8 cellular contexts compared by ENCODE assay signal in the genomic region with DNA sequence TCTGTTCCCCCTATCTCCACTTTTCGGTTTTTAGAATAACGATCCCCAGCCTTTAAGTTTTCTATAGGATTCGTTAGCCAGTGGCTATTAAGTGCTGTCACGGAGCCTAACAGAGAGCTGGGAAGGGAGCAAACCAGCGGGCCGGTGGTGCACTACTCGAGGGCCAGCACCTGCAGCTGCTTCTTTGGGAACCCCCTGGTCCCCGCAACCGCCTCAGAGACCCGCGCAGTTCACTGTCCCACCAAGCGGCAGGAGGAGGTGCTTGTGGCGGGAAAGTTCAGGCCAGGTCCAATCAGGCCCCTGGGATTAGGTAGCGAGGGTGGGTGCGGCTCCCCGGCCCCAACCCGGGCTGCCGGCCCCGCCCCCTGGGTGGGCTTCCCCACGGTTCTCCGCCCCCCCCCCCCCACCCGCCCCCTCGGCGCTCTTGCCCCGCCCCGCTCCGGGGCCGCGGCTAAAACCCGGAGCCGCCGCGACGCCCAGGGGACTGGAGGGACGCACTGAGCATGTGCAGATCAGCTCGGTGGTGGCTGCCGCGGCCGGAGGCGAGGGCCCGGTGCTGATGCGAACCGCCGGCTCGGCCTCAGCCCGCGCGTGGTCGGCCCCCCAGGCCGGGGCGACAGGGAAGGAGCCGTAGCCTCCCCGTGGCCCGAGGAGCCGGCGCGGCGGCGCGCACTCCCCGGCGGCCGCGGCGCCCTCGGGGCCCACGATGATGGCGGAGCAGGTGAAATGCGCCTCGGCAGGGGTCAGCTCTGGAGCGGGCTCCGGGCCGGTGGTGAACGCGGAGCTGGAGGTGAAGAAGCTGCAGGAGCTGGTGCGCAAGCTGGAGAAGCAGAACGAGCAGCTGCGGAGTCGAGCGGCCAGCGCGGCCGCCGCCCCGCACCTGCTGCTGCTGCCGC. TPM values are rescaled to one million over a fixed set of nuclear protein-coding genes. Genes with fewer than 3 reads are reported as not detected.
DNase-seq lines count a peak whose midpoint lies in the region; ATAC-seq and TF ChIP-seq lines count a peak whose summit lies in the region.

SLAIN1 (plus strand) TSS at position 480 of the 896 bp plus-strand sequence; CDS start at position 707, 227 bp downstream.

- peaks cover 7% of the 10 kb centered on the region for H3K27me3 Mint-ChIP-seq in HFFc6 (ENCODE audit: insufficient read depth)
- peaks cover 4% of the 10 kb centered on the region for H3K27me3 Mint-ChIP-seq in activated naive CD8-positive, alpha-beta T cell treated with anti-CD3 and anti-CD28 coated beads for 36 hours

- H3F3A ChIP-seq in SU-DHL-6 (ENCODE audit: insufficient read depth) = peaks cover 12% of the 10 kb centered on the region; the same call in 1 of the 2 replicates

- H2AFZ ChIP-seq in SU-DHL-6 (ENCODE audit: low read depth, low read length, severe bottlenecking) = peak within 1 kb of the TSS; percentile 98

- ATAC-seq in right cardiac atrium = peak; percentile 97 to 98
- ATAC-seq in psoas muscle = peak; percentile 92 to 96 (median 96)

- WGBS in right cardiac atrium = under 1% methylated on average over 84 of the region's 86 CpGs
- WGBS in psoas muscle, 3 donors = 0 to 1% (median 1%) methylated on average over 31 to 86 of the region's 86 CpGs

- peak within 1 kb of the TSS; percentile 85; the same call in 1 of the 2 replicates for H3K4me3 Mint-ChIP-seq in HFFc6
- H3K4me3 Mint-ChIP-seq in activated naive CD8-positive, alpha-beta T cell treated with anti-CD3 and anti-CD28 coated beads for 36 hours = peak within 1 kb of the TSS; percentile 100

- intact Hi-C loops in right cardiac atrium (cut with DNase I) (no loop called here), psoas muscle (cut with DNase I) (loop anchor here in 1 of 2 donors (10.0 kb wide), 1 partner anchor 373 kb away; the partner anchor contains the start of gene MYCBP2), uterus (cut with DNase I; ENCODE audit: low total_unique reads) (no loop called here)

- peak in 1 of 2 donors; percentile 55 for TF ChIP-seq POLR2A in uterus (IDR thresholded peaks at IDR 0.05)

- peak within 1 kb of the TSS; percentile 69 for H3K9ac ChIP-seq in SU-DHL-6 (ENCODE audit: low read length)

- TF ChIP-seq CTCF in HFFc6 (IDR thresholded peaks at IDR 0.05) = no peak
- TF ChIP-seq CTCF in SU-DHL-6 (IDR thresholded peaks at IDR 0.05; ENCODE audit: insufficient read depth, low read length, poor library complexity, severe bottlenecking) = no peak
- TF ChIP-seq CTCF in psoas muscle (IDR thresholded peaks at IDR 0.05) = no peak
- TF ChIP-seq CTCF in uterus (IDR thresholded peaks at IDR 0.05) = no peak

- H3K4me1 ChIP-seq in right cardiac atrium (ENCODE audit: control insufficient read depth, insufficient read depth, low read length) (no peaks in the 10 kb centered on the region), psoas muscle (peaks cover 6% of the 10 kb centered on the region), uterus (no peaks in the 10 kb centered on the region)

- H3K36me3 ChIP-seq in SU-DHL-6 (ENCODE audit: low read length) (peaks cover 4% of the 10 kb centered on the region; the same call in 1 of the 2 replicates), psoas muscle (ENCODE audit: insufficient read depth in 1 of 2, low read depth in 1 of 2) (no peaks in the 10 kb centered on the region), uterus (no peaks in the 10 kb centered on the region)

- peaks cover 27% of the 10 kb centered on the region; the same call in 1 of the 2 replicates for H3K79me2 ChIP-seq in SU-DHL-6 (ENCODE audit: insufficient read depth, low read length)

- peaks cover 22% of the 10 kb centered on the region for H4K20me1 ChIP-seq in SU-DHL-6 (ENCODE audit: low read depth, low read length)

- H3K27ac Mint-ChIP-seq in HFFc6 = no peak within 1 kb of the TSS
- peak within 1 kb of the TSS; percentile 95 for H3K27ac Mint-ChIP-seq in activated naive CD8-positive, alpha-beta T cell treated with anti-CD3 and anti-CD28 coated beads for 36 hours

- H3K9me3 Mint-ChIP-seq in HFFc6 = no peaks in the 10 kb centered on the region
- no peaks in the 10 kb centered on the region for H3K9me3 Mint-ChIP-seq in activated naive CD8-positive, alpha-beta T cell treated with anti-CD3 and anti-CD28 coated beads for 36 hours

- peak within 1 kb of the TSS; percentile 62 for H3K27ac ChIP-seq in SU-DHL-6 (ENCODE audit: low read depth, low read length)
- peak within 1 kb of the TSS; percentile 8 for H3K27ac ChIP-seq in right cardiac atrium (ENCODE audit: low read length)
- H3K27ac ChIP-seq in psoas muscle = no peak within 1 kb of the TSS
- peak within 1 kb of the TSS; percentile 56 to 66 for H3K27ac ChIP-seq in uterus

- DNase-seq in GM03348 (ENCODE audit: low spot score) (peak; percentile 60), HFFc6 (no peak), NCI-H1105 (lab: John Stamatoyannopoulos, UW) (peak; percentile 77), right cardiac atrium (peak; percentile 87 to 94 (median 94)), psoas muscle (peak; percentile 81 to 91), uterus (peak; percentile 64 to 74)
- DNase-seq in activated naive CD8-positive, alpha-beta T cell treated with anti-CD3 and anti-CD28 coated beads for 36 hours = peak; percentile 86

- H3K27me3 ChIP-seq in SU-DHL-6 (ENCODE audit: low read length) = no peaks in the 10 kb centered on the region
- H3K27me3 ChIP-seq in right cardiac atrium (ENCODE audit: control insufficient read depth, insufficient read depth) = no peaks in the 10 kb centered on the region
- H3K27me3 ChIP-seq in psoas muscle (ENCODE audit: insufficient read depth in 3 of 3, low read length in 2 of 3) = no peaks in the 10 kb centered on the region
- no peaks in the 10 kb centered on the region for H3K27me3 ChIP-seq in uterus

- H3K4me1 Mint-ChIP-seq in HFFc6 (ENCODE audit: low read depth) = peaks cover 6% of the 10 kb centered on the region
- peaks cover 36% of the 10 kb centered on the region for H3K4me1 Mint-ChIP-seq in activated naive CD8-positive, alpha-beta T cell treated with anti-CD3 and anti-CD28 coated beads for 36 hours

- H3K9me3 ChIP-seq in SU-DHL-6 (ENCODE audit: insufficient read depth, low read length) (no peaks in the 10 kb centered on the region), right cardiac atrium (ENCODE audit: control insufficient read depth, low read length) (no peaks in the 10 kb centered on the region), psoas muscle (no peaks in the 10 kb centered on the region), uterus (no peaks in the 10 kb centered on the region)

- H3K36me3 Mint-ChIP-seq in HFFc6 (ENCODE audit: low read depth) = no peaks in the 10 kb centered on the region; the same call in 1 of the 2 replicates
- H3K36me3 Mint-ChIP-seq in activated naive CD8-positive, alpha-beta T cell treated with anti-CD3 and anti-CD28 coated beads for 36 hours = peaks cover 7% of the 10 kb centered on the region

- peak within 1 kb of the TSS; percentile 87 for H3K4me2 ChIP-seq in SU-DHL-6 (ENCODE audit: low read depth, low read length, poor library complexity, severe bottlenecking)

- H3K9me2 ChIP-seq in SU-DHL-6 (replicated peaks; ENCODE audit: insufficient read depth, low read length) = no peaks in the 10 kb centered on the region

- peak within 1 kb of the TSS; percentile 87 for H3K4me3 ChIP-seq in SU-DHL-6 (ENCODE audit: insufficient read depth, low read length, poor library complexity, severe bottlenecking)
- peak within 1 kb of the TSS; percentile 98 for H3K4me3 ChIP-seq in right cardiac atrium (ENCODE audit: low read length)
- H3K4me3 ChIP-seq in psoas muscle = peak within 1 kb of the TSS; percentile 82
- H3K4me3 ChIP-seq in uterus = peak within 1 kb of the TSS; percentile 36 to 56

RNA-seq across cellular contexts. Expression of gene SLAIN1, which starts in this region (rescaled TPM):
- under 1 TPM in 3 of 6 experiments, not detected in 3; 0.09 to 0.56 (median 0.24) TPM for total RNA-seq in HFFc6 (2021; fragmentation: NEBNext Ultra II Directional; extraction: Animal tissue kit (Norgen Biotek cat#: 25700))
- total RNA-seq in activated naive CD8-positive, alpha-beta T cell treated with anti-CD3 and anti-CD28 coated beads for 36 hours = 10 to 100 TPM; 29.3 to 31.3 TPM
- total RNA-seq in right cardiac atrium (10 to 100 TPM; 10.6 to 16.2 (median 13.0) TPM), psoas muscle (1 to 10 TPM; 3.1 to 6.6 (median 4.2) TPM), uterus (10 to 100 TPM; 10.3 to 20.9 (median 15.4) TPM)
- polyA plus RNA-seq in right cardiac atrium (9.2 TPM), psoas muscle (1 to 10 TPM in 2 of 3 donors, under 1 TPM in 1; 0.69 to 2.9 (median 2.3) TPM)

Comparison
In these comparisons a context has a peak if more than half of its experiments do, and no peak if none do; other contexts are left out.
1. H3K4me3 ChIP-seq: peak in every context shown above with its lines; median percentile 98 in right cardiac atrium; 87 in SU-DHL-6; 82 in psoas muscle; 46 in uterus.